ENCODE assay signal across 8 cellular contexts in genomic region chr12:113359133-113359938, GRCh38. TPM values are rescaled to one million over a fixed set of nuclear protein-coding genes. Genes with fewer than 3 reads are reported as not detected.
DNase-seq lines count a peak whose midpoint lies in the region; ATAC-seq and TF ChIP-seq lines count a peak whose summit lies in the region.

No MANE protein-coding gene starts in this region.

- H3K4me3 ChIP-seq in choroid plexus epithelial cell (ENCODE audit: low read depth, low read length) = peak overlapping the region; percentile 91
- peak overlapping the region; percentile 83 to 91 for H3K4me3 ChIP-seq in testis

- TF ChIP-seq CTCF in choroid plexus epithelial cell (conservative IDR thresholded peaks at IDR 0.05; ENCODE audit: low read depth, low read length) (no peak), testis (IDR thresholded peaks at IDR 0.05) (no peak)

- ATAC-seq in GM18867 (IDR thresholded peaks at IDR 0.05; ENCODE audit: unreplicated experiment) (peak; percentile 2), GM21576 (IDR thresholded peaks at IDR 0.05; ENCODE audit: unreplicated experiment) (no peak), GM19395 (IDR thresholded peaks at IDR 0.05; ENCODE audit: unreplicated experiment) (no peak)

- H3K9me3 ChIP-seq in testis = no peaks in the 10 kb centered on the region

- H3K4me1 ChIP-seq in testis = peaks cover 33% of the 10 kb centered on the region

- peak overlapping the region; percentile 88 to 89 for H3K27ac ChIP-seq in testis

- H3K36me3 ChIP-seq in testis (ENCODE audit: low read depth, missing control alignments) = no peaks in the 10 kb centered on the region

- H3K27me3 ChIP-seq in testis = no peaks in the 10 kb centered on the region

- 19 to 34% methylated on average over 6 to 11 of the region's 11 CpGs for WGBS in testis, 2 donors

- DNase-seq in NCI-H446 (lab: John Stamatoyannopoulos, UW) = peak; percentile 63 to 75
- DNase-seq in choroid plexus epithelial cell (ENCODE audit: low read depth) = no peak
- DNase-seq in medulla oblongata (ENCODE audit: extremely low spot score) = peak; percentile 77
- peak; percentile 64 for DNase-seq in testis
- no peak for DNase-seq in HUDEP-2 (lab: John Stamatoyannopoulos, UW; ENCODE audit: unreplicated experiment in 76 of 76)

- TF ChIP-seq POLR2A in testis (IDR thresholded peaks at IDR 0.05) = no peak

- intact Hi-C loops in testis (cut with DNase I; ENCODE audit: low total_unique reads) = no loop called here

RNA-seq across cellular contexts. Expression of gene PLBD2, which starts 0.9 kb away (rescaled TPM):
- 100 to 1,000 TPM; 120 to 126 TPM for total RNA-seq in testis
- 110 TPM for polyA plus RNA-seq in testis (ENCODE audit: insufficient read depth, low read depth, low replicate concordance)

RNA-seq across cellular contexts. Expression of gene SLC8B1, which starts 24.4 kb away (rescaled TPM):
- total RNA-seq in testis = 10 to 100 TPM; 78.0 to 88.3 TPM
- 41.2 TPM for polyA plus RNA-seq in testis (ENCODE audit: insufficient read depth, low read depth, low replicate concordance)

RNA-seq across cellular contexts. Expression of gene SDS, which starts 44.4 kb away (rescaled TPM):
- under 1 TPM in 1 of 2 donors, not detected in 1; 0.93 TPM for total RNA-seq in testis
- polyA plus RNA-seq in testis (ENCODE audit: insufficient read depth, low read depth, low replicate concordance) = 0.34 TPM

Comparison
In these comparisons a context has a peak if more than half of its experiments do, and no peak if none do; other contexts are left out.
1. DNase-seq: peak in NCI-H446 (2 of 2), medulla oblongata (single experiment) and testis (single experiment); none in choroid plexus epithelial cell (single experiment) and HUDEP-2 (0 of 76).